13 cellular contexts compared by ENCODE assay signal in genomic region chr4:184099541-184099966, GRCh38.
DNase-seq lines count a peak whose midpoint lies in the region; ATAC-seq and TF ChIP-seq lines count a peak whose summit lies in the region.
"Had no signal": no experiment of that assay in that cellular context is flagged by ENCODE, and none has a peak within 500 bp of the region (broad histone marks: within the 10 kb centered on the region; RNA-seq: fewer than 3 reads in every experiment).

No MANE protein-coding gene starts in this region.

- H3K4me3 ChIP-seq in coronary artery, result no peak overlapping the region
- H3K4me3 ChIP-seq: left ventricle myocardium inferior, suprapubic skin had no signal

- no peak for TF ChIP-seq CTCF in coronary artery (IDR thresholded peaks at IDR 0.05)

- DNase-seq in NCI-H82 (lab: John Stamatoyannopoulos, UW) (peak; percentile 60), NCI-H82 treated with DMSO at 0.1 percent for 48 hours (lab: John Stamatoyannopoulos, UW; ENCODE audit: unreplicated experiment) (no peak), NCI-H2171 treated with DMSO at 0.1 percent for 48 hours (lab: John Stamatoyannopoulos, UW) (peak; percentile 74), inferior parietal cortex (ENCODE audit: extremely low spot score) (peak; percentile 75), superior temporal gyrus (ENCODE audit: extremely low spot score) (peak; percentile 78), coronary artery (ENCODE audit: low spot score) (no peak)
- DNase-seq in stimulated activated CD4-positive, alpha-beta T cell treated with anti-CD3 and anti-CD28 coated beads, Interleukin-12 subunit alpha, Interleukin-12 subunit beta, amount 100 ng/mL, for 4 hours, result no peak
- no peak for DNase-seq in stimulated activated naive CD8-positive, alpha-beta T cell treated with anti-CD3 and anti-CD28 coated beads, Interleukin-15, Interleukin-2, amounts not matched to agents 100 U/mL and 50 U/mL, for 24 hours
- DNase-seq: NCI-H2107 had no signal

- ATAC-seq in stimulated activated naive CD8-positive, alpha-beta T cell treated with anti-CD3 and anti-CD28 coated beads, Interleukin-15, Interleukin-2, amounts not matched to agents 100 U/mL and 50 U/mL, for 24 hours, result no peak
- ATAC-seq: effector memory CD8-positive, alpha-beta T cell had no signal

- H3K27ac ChIP-seq in coronary artery, result no peak overlapping the region
- H3K27ac ChIP-seq: C4-2B, left ventricle myocardium inferior, suprapubic skin had no signal

Comparison
In these comparisons a context has a peak if more than half of its experiments do, and no peak if none do; other contexts are left out.
1. DNase-seq: peak in NCI-H82 (single experiment), NCI-H2171 treated with DMSO at 0.1 percent for 48 hours (single experiment), inferior parietal cortex (single experiment) and superior temporal gyrus (single experiment); none in NCI-H82 treated with DMSO at 0.1 percent for 48 hours (single experiment), stimulated activated CD4-positive, alpha-beta T cell treated with anti-CD3 and anti-CD28 coated beads, Interleukin-12 subunit alpha, Interleukin-12 subunit beta, amount 100 ng/mL, for 4 hours (single experiment), stimulated activated naive CD8-positive, alpha-beta T cell treated with anti-CD3 and anti-CD28 coated beads, Interleukin-15, Interleukin-2, amounts not matched to agents 100 U/mL and 50 U/mL, for 24 hours (single experiment) and coronary artery (single experiment).